In genomic region chr17:77690271-77691161, GRCh38 we compare ENCODE assay signal across 9 cellular contexts.
DNase-seq lines count a peak whose midpoint lies in the region; ATAC-seq, FAIRE-seq and TF ChIP-seq lines count a peak whose summit lies in the region.
"Had no signal": no experiment of that assay in that cellular context is flagged by ENCODE, and none has a peak within 500 bp of the region (broad histone marks: within the 10 kb centered on the region; RNA-seq: fewer than 3 reads in every experiment).

No MANE protein-coding gene starts in this region.

- no peak for TF ChIP-seq POLR2A in H1 (IDR thresholded peaks at IDR 0.05; ENCODE audit: control extremely low read depth in 1 of 2, low read depth in 2 of 2, low read length in 2 of 2)
- TF ChIP-seq POLR2A in uterus (IDR thresholded peaks at IDR 0.05) = no peak

- H2BK15ac ChIP-seq in H1 (ENCODE audit: low read length) = no peak overlapping the region

- H3K79me2 ChIP-seq in H1 (ENCODE audit: control insufficient read depth in 1 of 2, insufficient read depth in 2 of 2, low read length in 2 of 2) = no peaks in the 10 kb centered on the region

- peaks cover 0 to 19% (median 15%) of the 10 kb centered on the region in 4 experiments; a peak in 5 of 7 replicates for H3K27me3 ChIP-seq in H1 (replicated peaks in 1 of 4; ENCODE audit: control insufficient read depth in 3 of 4, extremely low read depth in 1 of 4, insufficient read depth in 3 of 4, low read length in 3 of 4)
- peaks cover 27 to 38% (median 28%) of the 10 kb centered on the region in 3 donors for H3K27me3 ChIP-seq in skeletal muscle tissue (ENCODE audit: control insufficient read depth in 3 of 3, insufficient read depth in 3 of 3, low read length in 3 of 3)
- H3K27me3 ChIP-seq in uterus = no peaks in the 10 kb centered on the region

- H2AK5ac ChIP-seq in H1 (ENCODE audit: low read depth, low read length) = no peak overlapping the region

- H4K5ac ChIP-seq in H1 (ENCODE audit: insufficient read length, low read depth, low read length) = no peak overlapping the region

- no peak overlapping the region for H3K23ac ChIP-seq in H1 (ENCODE audit: insufficient read length)

- peaks cover 1 to 6% (median 3%) of the 10 kb centered on the region in 4 experiments; a peak in 5 of 7 replicates for H3K4me1 ChIP-seq in H1 (replicated peaks in 1 of 4; ENCODE audit: control insufficient read depth in 3 of 4, insufficient read depth in 4 of 4, low read length in 3 of 4)
- H3K4me1 ChIP-seq in skeletal muscle tissue (ENCODE audit: control insufficient read depth in 3 of 3, insufficient read depth in 3 of 3, low read length in 3 of 3) = peaks cover 4 to 10% (median 7%) of the 10 kb centered on the region in 3 donors
- no peaks in the 10 kb centered on the region for H3K4me1 ChIP-seq in uterus
- H3K4me1 ChIP-seq: A549 had no signal

- no peaks in the 10 kb centered on the region for H4K20me1 ChIP-seq in H1 (replicated peaks in 1 of 2; ENCODE audit: control insufficient read depth in 1 of 2, insufficient read depth in 2 of 2, low read length in 2 of 2)

- FAIRE-seq in H1 (lab: Jason Lieb, UNC) = no peak
- FAIRE-seq: A549 had no signal

- intact Hi-C loops in uterus (cut with DNase I; ENCODE audit: low total_unique reads) = no loop called here

- no peaks in the 10 kb centered on the region for H3K79me1 ChIP-seq in H1 (ENCODE audit: low read depth, low read length)

- H2AFZ ChIP-seq in H1 (ENCODE audit: low read length) = no peak overlapping the region

- H3K23me2 ChIP-seq in H1 (ENCODE audit: low read depth, low read length) = peaks cover 5% of the 10 kb centered on the region; the same call in 1 of the 2 replicates

- no peak overlapping the region for H2BK120ac ChIP-seq in H1 (replicated peaks; ENCODE audit: low read depth, low read length)

- no peak for ATAC-seq in GM21576 (IDR thresholded peaks at IDR 0.05; ENCODE audit: unreplicated experiment)
- ATAC-seq: A549 had no signal

- POLR2A ChIA-PET in H1 (lab: Charles Lee; ENCODE audit: partially characterized antibody) = interaction anchor here (1.0 kb wide), 1 partner anchor 496 kb away, joined by 3 read pairs; the partner anchor contains the start of gene TK1

- CTCF ChIA-PET in H1 (lab: Charles Lee; ENCODE audit: partially characterized antibody) = interaction anchor here (1.7 kb wide), 1 partner anchor 50 kb away, joined by 6 read pairs; no protein-coding TSS in a partner anchor

- DNase-seq in NCI-H82 (lab: John Stamatoyannopoulos, UW) (peak; percentile 64), NCI-H82 treated with DMSO at 0.1 percent for 48 hours (lab: John Stamatoyannopoulos, UW; ENCODE audit: unreplicated experiment) (no peak), NOMO-1 (lab: John Stamatoyannopoulos, UW; ENCODE audit: unreplicated experiment in 2 of 2) (peak; percentile 84 to 89), H1 (ENCODE audit: low read depth in 1 of 2, low spot score in 2 of 2) (no peak), DMS 273 (lab: John Stamatoyannopoulos, UW; ENCODE audit: unreplicated experiment) (no peak), uterus (no peak)

- H3K4me3 ChIP-seq in H1 (ENCODE audit: extremely low read depth in 1 of 4, insufficient read depth in 2 of 4, low read depth in 3 of 4, low read length in 4 of 4) (no peak overlapping the region), skeletal muscle tissue (ENCODE audit: low read length in 3 of 3) (peak overlapping the region in 2 of 3 donors; percentile 29 to 30), uterus (no peak overlapping the region)
- H3K4me3 ChIP-seq: A549 had no signal

- H2BK20ac ChIP-seq in H1 (ENCODE audit: low read length) = no peak overlapping the region

- no peak for TF ChIP-seq EP300 in H1 (IDR thresholded peaks at IDR 0.05; ENCODE audit: borderline replicate concordance in 1 of 2, low read depth in 2 of 2, low read length in 2 of 2)

- peak overlapping the region; percentile 71 for H3K4ac ChIP-seq in H1 (replicated peaks; ENCODE audit: insufficient read length, low read depth, low read length)

- H2BK12ac ChIP-seq in H1 (ENCODE audit: low read depth, low read length) = no peak overlapping the region

- H3K9ac ChIP-seq in H1 (replicated peaks in 1 of 4; ENCODE audit: extremely low read depth in 1 of 4, low read depth in 3 of 4, low read length in 3 of 4) (no peak overlapping the region), skeletal muscle tissue (ENCODE audit: low read depth in 1 of 3, low read length in 3 of 3) (peak overlapping the region in 1 of 3 donors; percentile 60)

- TF ChIP-seq RAD21 in H1 (IDR thresholded peaks at IDR 0.05 in 1 of 2, conservative IDR thresholded peaks at IDR 0.05 in 1 of 2; ENCODE audit: low read depth in 2 of 2, low read length in 2 of 2) = no peak

- no peaks in the 10 kb centered on the region for H3K9me3 ChIP-seq in H1 (ENCODE audit: insufficient read depth in 2 of 2, low read depth in 1 of 2, low read length in 1 of 2)
- H3K9me3 ChIP-seq in skeletal muscle tissue (ENCODE audit: control insufficient read depth in 3 of 3, low read length in 3 of 3) = no peaks in the 10 kb centered on the region
- no peaks in the 10 kb centered on the region for H3K9me3 ChIP-seq in uterus
- H3K9me3 ChIP-seq: A549 had no signal

- peak overlapping the region; percentile 12; the same call in 1 of the 2 replicates for H4K8ac ChIP-seq in H1 (ENCODE audit: extremely low read depth, insufficient read depth, low read length)

- TF ChIP-seq CTCF in H1 (IDR thresholded peaks at IDR 0.05; ENCODE audit: control extremely low read depth in 1 of 3, insufficient read depth in 1 of 3, low read depth in 1 of 3, low read length in 3 of 3) (no peak), uterus (IDR thresholded peaks at IDR 0.05) (no peak)

- H2BK5ac ChIP-seq in H1 (ENCODE audit: low read depth, low read length) = no peak overlapping the region

- H3K18ac ChIP-seq in H1 (ENCODE audit: extremely low read depth, low read length) = no peak overlapping the region

- H3K14ac ChIP-seq in H1 (ENCODE audit: insufficient read length) = no peak overlapping the region

- H3K27ac ChIP-seq in H1 (ENCODE audit: low read depth, low read length) (no peak overlapping the region), skeletal muscle tissue (ENCODE audit: low read depth, low read length) (no peak overlapping the region), uterus (no peak overlapping the region)
- H3K27ac ChIP-seq: A549 had no signal

- H3K4me2 ChIP-seq in H1 (ENCODE audit: insufficient read depth in 1 of 2, low read depth in 2 of 2, low read length in 2 of 2) = no peak overlapping the region
- H3K4me2 ChIP-seq: A549 had no signal

- 83% methylated on average over 24 of the region's 24 CpGs; no CpG with 5 or more reads in 1 of the 2 experiments for WGBS in H1 (ENCODE audit: extremely low coverage in 1 of 2, insufficient coverage in 1 of 2, insufficient read length in 1 of 2, insufficient replicate concordance in 2 of 2, low coverage in 1 of 2, low lambda C conversion rate in 2 of 2, missing lambda C conversion rate in 1 of 2), 2 experiments

- H3K36me3 ChIP-seq in H1 (ENCODE audit: control insufficient read depth in 2 of 4, insufficient read depth in 4 of 4, low read length in 3 of 4) (no peaks in the 10 kb centered on the region), skeletal muscle tissue (ENCODE audit: control insufficient read depth in 3 of 3, insufficient read depth in 3 of 3, low read length in 3 of 3) (no peaks in the 10 kb centered on the region), uterus (no peaks in the 10 kb centered on the region)

- H4K91ac ChIP-seq in H1 (replicated peaks; ENCODE audit: insufficient read length, low read length) = peak overlapping the region; percentile 26

- H3K56ac ChIP-seq in H1 (replicated peaks; ENCODE audit: insufficient read length, low read depth, low read length) = no peak overlapping the region

TF ChIP-seq in H1, 55 proteins besides CTCF, POLR2A, EP300 and RAD21:
- TF ChIP-seq ZNF274 (IDR thresholded peaks at IDR 0.05; ENCODE audit: borderline replicate concordance, extremely low read depth, low read length) (no peak), NANOG (IDR thresholded peaks at IDR 0.05; ENCODE audit: insufficient read depth, low read depth, low read length, poor library complexity, severe bottlenecking) (no peak), TBP (IDR thresholded peaks at IDR 0.05; ENCODE audit: low read depth, low read length) (no peak), BACH1 (IDR thresholded peaks at IDR 0.05; ENCODE audit: low read length) (no peak), FOSL1 (IDR thresholded peaks at IDR 0.05; ENCODE audit: insufficient read depth, low read depth, low read length) (no peak), KDM4A (IDR thresholded peaks at IDR 0.05; ENCODE audit: low read depth, low read length, severe bottlenecking) (no peak), ASH2L (IDR thresholded peaks at IDR 0.05; ENCODE audit: low read length) (no peak), GABPA (IDR thresholded peaks at IDR 0.05; ENCODE audit: borderline replicate concordance, insufficient read depth, low read length) (no peak)

Comparison
In these comparisons a context has a peak if more than half of its experiments do, and no peak if none do; other contexts are left out.
1. DNase-seq: peak in NCI-H82 (single experiment) and NOMO-1 (2 of 2); none in NCI-H82 treated with DMSO at 0.1 percent for 48 hours (single experiment), H1 (0 of 2), DMS 273 (single experiment) and uterus (0 of 2).
2. H3K4me3 ChIP-seq: peak in skeletal muscle tissue (2 of 3); none in H1 (0 of 4) and uterus (0 of 2).